Comparison of ENCODE assay signal across 8 cellular contexts in the genomic region with DNA sequence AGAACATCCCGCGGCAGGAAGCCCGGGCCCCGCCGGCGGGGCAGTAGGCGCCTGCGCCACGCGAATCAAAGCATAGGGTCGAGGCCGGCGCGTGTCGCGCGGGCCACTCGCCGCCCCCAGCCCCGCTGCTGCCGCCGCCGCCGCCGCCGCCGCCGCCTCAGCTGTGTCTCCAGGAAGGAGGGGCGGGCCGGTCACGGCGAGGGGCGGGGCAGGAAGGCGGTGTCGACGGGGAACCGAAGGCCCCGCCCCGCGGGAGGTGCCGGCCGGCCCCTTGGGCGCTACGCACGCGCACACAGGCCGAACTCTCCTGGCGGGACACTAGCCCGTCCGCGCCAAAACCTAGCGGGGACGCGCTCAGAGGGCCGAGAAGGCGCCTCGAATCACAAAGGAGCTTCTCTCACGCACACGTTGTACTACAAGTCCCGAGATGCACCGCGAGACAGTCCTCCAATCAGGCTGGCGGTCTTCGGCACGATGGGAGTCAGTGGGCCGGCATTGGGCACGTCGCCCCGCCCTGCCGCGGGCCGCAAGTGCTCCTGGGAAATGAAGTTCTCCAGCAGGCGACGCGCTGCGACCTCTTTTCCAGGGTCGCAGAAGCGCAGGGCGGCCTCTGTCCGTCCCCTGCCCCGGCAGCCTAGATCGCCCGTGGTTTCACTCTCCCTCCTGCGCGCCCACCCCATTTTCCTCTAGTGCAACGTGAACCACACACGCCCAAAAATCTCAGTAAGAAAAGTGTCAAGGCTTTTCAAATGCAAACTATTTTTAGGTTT.
A peak's percentile ranks its signal among the peaks of the same experiment; 100 is the strongest.
DNase-seq lines count a peak whose midpoint lies in the region; ATAC-seq lines count a peak whose summit lies in the region.

TSS of gene RALGAPA2 (minus strand) at position 171 of the 770 bp plus-strand sequence. CDS start at position 7, 164 bp downstream.

- peak; percentile 100 for DNase-seq in NCI-H748 (lab: John Stamatoyannopoulos, UW; ENCODE audit: unreplicated experiment)
- peak; percentile 93 for DNase-seq in activated CD4-positive, alpha-beta T cell treated with anti-CD3 and anti-CD28 coated beads, Interleukin-2, amount 50 U/mL, for 1 hour
- DNase-seq in dedifferentiated amniotic fluid mesenchymal stem cell (ENCODE audit: extremely low spot score), result peak; percentile 98
- peak; percentile 100 for DNase-seq in left kidney (ENCODE audit: low read depth, low spot score)
- peak; percentile 96 for DNase-seq in stimulated activated CD4-positive, alpha-beta T cell treated with anti-CD3 and anti-CD28 coated beads, Interleukin-2, amount 100 ng/mL, for 24 hours

- peaks cover 7% of the 10 kb centered on the region; the same call in 1 of the 2 replicates for H3K36me3 ChIP-seq in BLaER1

- peaks cover 6% of the 10 kb centered on the region; the same call in 1 of the 2 replicates for H4K20me1 ChIP-seq in BLaER1

- peaks cover 25% of the 10 kb centered on the region for H3K4me1 ChIP-seq in BLaER1

- peak within 1 kb of the TSS; percentile 90 for H3K9ac ChIP-seq in BLaER1

- no peaks in the 10 kb centered on the region for H3K27me3 ChIP-seq in BLaER1

- H3K27ac ChIP-seq in BLaER1, result peak within 1 kb of the TSS; percentile 90

- H3K9me3 ChIP-seq in BLaER1, result no peaks in the 10 kb centered on the region

- H3K4me2 ChIP-seq in BLaER1, result peak within 1 kb of the TSS; percentile 95

- peak within 1 kb of the TSS; percentile 94 for H3K4me3 ChIP-seq in BLaER1

- ATAC-seq in GM19351 (IDR thresholded peaks at IDR 0.05; ENCODE audit: unreplicated experiment), result peak; percentile 91
- peak; percentile 91 for ATAC-seq in HG03521 (IDR thresholded peaks at IDR 0.05; ENCODE audit: unreplicated experiment)

Comparison
In these comparisons a context has a peak if more than half of its experiments do, and no peak if none do; other contexts are left out.
1. Peak in every context shown above with its lines: DNase-seq, ATAC-seq, H3K4me3 ChIP-seq and H3K27ac ChIP-seq.